In genomic region chr1:181016563-181016962, GRCh38 we compare ENCODE assay signal across 25 cellular contexts.
"Had no signal": no experiment of that assay in that cellular context is flagged by ENCODE, and none has a peak within 500 bp of the region (broad histone marks: within the 10 kb centered on the region; RNA-seq: fewer than 3 reads in every experiment).

No MANE protein-coding gene starts in this region.

- H3K27ac Mint-ChIP-seq: neural progenitor cell, progenitor cell of endocrine pancreas, type B pancreatic cell had no signal

- DNase-seq: effector CD4-positive, alpha-beta T cell; gastrocnemius medialis; heart right ventricle; hypothalamus; kidney; left cardiac atrium; left ventricle myocardium inferior; lower lobe of right lung; mesenchymal stem cell; midbrain; nucleus accumbens; ovary; small intestine; stimulated activated CD4-positive, alpha-beta T cell treated with anti-CD3 and anti-CD28 coated beads, Interleukin-12 subunit alpha, Interleukin-12 subunit beta, amount 100 ng/mL, for 4 hours; stimulated activated naive CD4-positive, alpha-beta T cell; stomach; substantia nigra had no signal

- ATAC-seq: gastrocnemius medialis; heart right ventricle; left cardiac atrium; lower lobe of right lung; natural killer cell treated with Interleukin-12 subunit alpha and Interleukin-12 subunit beta and Interleukin-15 and Interleukin-18, amount 100 ng/mL, for 72 hours; right cardiac atrium had no signal

- H3K4me3 ChIP-seq: coronary artery, esophagus muscularis mucosa, gastrocnemius medialis, heart right ventricle, left ventricle myocardium inferior, lower lobe of right lung, neural progenitor cell, ovary, stomach, thoracic aorta had no signal

- H3K4me3 Mint-ChIP-seq: natural killer cell treated with Interleukin-12 subunit alpha and Interleukin-12 subunit beta and Interleukin-15 and Interleukin-18, amount 100 ng/mL, for 72 hours; neural progenitor cell; type B pancreatic cell had no signal

- H3K27ac ChIP-seq: coronary artery, esophagus muscularis mucosa, gastrocnemius medialis, heart right ventricle, left ventricle myocardium inferior, neural progenitor cell, ovary, stomach had no signal

- H3K9me3 Mint-ChIP-seq: natural killer cell treated with Interleukin-12 subunit alpha and Interleukin-12 subunit beta and Interleukin-15 and Interleukin-18, amount 100 ng/mL, for 72 hours; type B pancreatic cell had no signal

- H3K27me3 Mint-ChIP-seq: natural killer cell treated with Interleukin-12 subunit alpha and Interleukin-12 subunit beta and Interleukin-15 and Interleukin-18, amount 100 ng/mL, for 72 hours; progenitor cell of endocrine pancreas; type B pancreatic cell had no signal

- H3K36me3 Mint-ChIP-seq: natural killer cell treated with Interleukin-12 subunit alpha and Interleukin-12 subunit beta and Interleukin-15 and Interleukin-18, amount 100 ng/mL, for 72 hours had no signal
